15 cellular contexts compared by ENCODE assay signal in genomic region chr9:2173170-2173569, GRCh38.
"Had no signal": no experiment of that assay in that cellular context is flagged by ENCODE, and none has a peak within 500 bp of the region (broad histone marks: within the 10 kb centered on the region; RNA-seq: fewer than 3 reads in every experiment).

No MANE protein-coding gene starts in this region.

- DNase-seq: activated CD4-positive, alpha-beta T cell treated with anti-CD3 and anti-CD28 coated beads for 1 hour; activated CD4-positive, alpha-beta T cell treated with anti-CD3 and anti-CD28 coated beads, Interleukin-2, amount 50 U/mL, for 1 hour; activated CD8-positive, alpha-beta T cell treated with anti-CD3 and anti-CD28 coated beads, Interleukin-2, amount 10 ng/mL, durations not matched to agents 7 days and 5 days; activated T-cell treated with anti-CD3 and anti-CD28 coated beads, Interleukin-2, amount 50 U/mL, for 1 hour; heart right ventricle; lower lobe of right lung; mesendoderm; mucosa of descending colon; naive thymus-derived CD4-positive, alpha-beta T cell; spleen; stimulated activated CD4-positive, alpha-beta T cell treated with anti-CD3 and anti-CD28 coated beads, Interleukin-4, amount 100 ng/mL, for 1 hour; T-helper 9 cell; trophoblast cell; uterus had no signal

- H3K27me3 Mint-ChIP-seq: naive thymus-derived CD4-positive, alpha-beta T cell had no signal

- ATAC-seq: activated CD8-positive, alpha-beta T cell treated with anti-CD3 and anti-CD28 coated beads, Interleukin-2, amount 10 ng/mL, durations not matched to agents 7 days and 5 days; lower lobe of right lung; mucosa of descending colon; naive thymus-derived CD4-positive, alpha-beta T cell had no signal

- H3K27ac Mint-ChIP-seq: activated CD8-positive, alpha-beta T cell treated with anti-CD3 and anti-CD28 coated beads, Interleukin-2, amount 10 ng/mL, durations not matched to agents 7 days and 5 days had no signal

- H3K4me3 Mint-ChIP-seq: activated CD8-positive, alpha-beta T cell treated with anti-CD3 and anti-CD28 coated beads, Interleukin-2, amount 10 ng/mL, durations not matched to agents 7 days and 5 days had no signal

- FAIRE-seq: keratinocyte had no signal
